ENCODE assay signal across 8 cellular contexts in the genomic region with DNA sequence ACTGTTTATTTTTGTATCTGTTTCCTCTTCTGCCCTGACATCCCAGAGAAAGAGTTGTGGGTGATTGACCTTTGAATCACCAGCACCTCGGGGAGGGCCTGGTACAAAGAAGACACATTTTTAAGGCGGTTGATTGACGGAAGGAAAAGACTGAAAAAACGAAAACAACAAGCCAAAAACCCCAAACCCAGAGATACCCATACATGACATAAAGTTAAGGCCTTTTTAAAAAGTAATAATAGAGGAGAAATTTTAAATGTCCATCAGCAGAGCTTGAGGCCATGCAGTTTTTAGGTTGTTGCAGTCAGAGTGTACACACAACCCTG.
DNase-seq lines count a peak whose midpoint lies in the region; ATAC-seq, FAIRE-seq and TF ChIP-seq lines count a peak whose summit lies in the region.

No MANE protein-coding gene starts in this region.

- no peak overlapping the region for H3K56ac ChIP-seq in H1 (replicated peaks; ENCODE audit: insufficient read length, low read depth, low read length)

- H3K4me2 ChIP-seq in H1 (ENCODE audit: insufficient read depth in 1 of 2, low read depth in 2 of 2, low read length in 2 of 2) (peak overlapping the region; percentile 35 to 63), neuronal stem cell (ENCODE audit: insufficient read depth, low read length, poor library complexity, severe bottlenecking) (peak overlapping the region; percentile 25)

- H3K36me3 Mint-ChIP-seq in CD4-positive, CD25-positive, alpha-beta regulatory T cell: peaks cover 2% of the 10 kb centered on the region

- CTCF ChIA-PET in H1 (lab: Charles Lee; ENCODE audit: partially characterized antibody): interaction anchor here (0.7 to 2.3 kb wide), 9 partner anchors 10 to 487 kb away, joined by 3 to 14 read pairs (median 3); a partner anchor contains a TSS

- H2AFZ ChIP-seq in H1 (ENCODE audit: low read length) (no peak overlapping the region), neuronal stem cell (ENCODE audit: low read length) (peak overlapping the region; percentile 54)

- TF ChIP-seq CTCF in H1 (IDR thresholded peaks at IDR 0.05; ENCODE audit: control extremely low read depth in 1 of 3, insufficient read depth in 1 of 3, low read depth in 1 of 3, low read length in 3 of 3) (no peak), GM20000 (IDR thresholded peaks at IDR 0.05; ENCODE audit: extremely low read depth, missing control alignments) (no peak)

- no peak overlapping the region for H2BK20ac ChIP-seq in H1 (ENCODE audit: low read length)

- no peaks in the 10 kb centered on the region for H3K9me3 ChIP-seq in CD4-positive, CD25-positive, alpha-beta regulatory T cell (ENCODE audit: control insufficient read depth in 2 of 2, low read length in 2 of 2)
- H3K9me3 ChIP-seq in NT2/D1 (ENCODE audit: insufficient read depth, low read length) (no peaks in the 10 kb centered on the region), H1 (ENCODE audit: insufficient read depth in 2 of 2, low read depth in 1 of 2, low read length in 1 of 2) (no peaks in the 10 kb centered on the region), neuronal stem cell (replicated peaks in 1 of 2; ENCODE audit: control insufficient read depth in 2 of 2, insufficient read depth in 1 of 2, low read depth in 1 of 2, low read length in 2 of 2) (no peaks in the 10 kb centered on the region)

- H3K27ac Mint-ChIP-seq in CD4-positive, CD25-positive, alpha-beta regulatory T cell: peak overlapping the region; percentile 98 to 99 (median 99)

- H2BK5ac ChIP-seq in H1 (ENCODE audit: low read depth, low read length): 0 out of 2 replicates have a peak overlapping the region, but pooled peaks have one; percentile 90
- no peak overlapping the region for H2BK5ac ChIP-seq in neuronal stem cell (ENCODE audit: low read length)

- H2BK15ac ChIP-seq in H1 (ENCODE audit: low read length) (no peak overlapping the region), neuronal stem cell (ENCODE audit: low read length) (no peak overlapping the region)

- no peak overlapping the region for H4K8ac ChIP-seq in H1 (ENCODE audit: extremely low read depth, insufficient read depth, low read length)
- H4K8ac ChIP-seq in neuronal stem cell (ENCODE audit: low read depth, low read length): no peak overlapping the region

- H2BK12ac ChIP-seq in H1 (ENCODE audit: low read depth, low read length) (no peak overlapping the region), neuronal stem cell (ENCODE audit: low read length) (no peak overlapping the region)

- H3K4me1 ChIP-seq in CD4-positive, CD25-positive, alpha-beta regulatory T cell (ENCODE audit: control insufficient read depth, insufficient read depth, low read length, poor library complexity, severe bottlenecking): peaks cover 5% of the 10 kb centered on the region
- H3K4me1 ChIP-seq in NT2/D1 (ENCODE audit: insufficient read depth, insufficient read length) (no peaks in the 10 kb centered on the region), H1 (replicated peaks in 1 of 4; ENCODE audit: control insufficient read depth in 3 of 4, insufficient read depth in 4 of 4, low read length in 3 of 4) (peaks cover 0 to 7% (median 3%) of the 10 kb centered on the region in 4 experiments; a peak in 3 of 7 replicates), neuronal stem cell (ENCODE audit: control insufficient read depth in 2 of 2, insufficient read depth in 1 of 2, low read depth in 1 of 2, low read length in 2 of 2) (peaks cover 0 to 3% of the 10 kb centered on the region in 2 donors)

- H3K14ac ChIP-seq in H1 (ENCODE audit: insufficient read length) (no peak overlapping the region), neuronal stem cell (ENCODE audit: low read length) (no peak overlapping the region)

- H3K36me3 ChIP-seq in CD4-positive, CD25-positive, alpha-beta regulatory T cell (ENCODE audit: control insufficient read depth, insufficient read depth, low read length): no peaks in the 10 kb centered on the region
- H3K36me3 ChIP-seq in NT2/D1 (ENCODE audit: insufficient read depth, insufficient read length, low read length): no peaks in the 10 kb centered on the region
- H3K36me3 ChIP-seq in H1 (ENCODE audit: control insufficient read depth in 2 of 4, insufficient read depth in 4 of 4, low read length in 3 of 4): no peaks in the 10 kb centered on the region
- H3K36me3 ChIP-seq in neuronal stem cell (replicated peaks in 1 of 2; ENCODE audit: control insufficient read depth in 2 of 2, insufficient read depth in 2 of 2, low read length in 2 of 2): no peaks in the 10 kb centered on the region

- H4K91ac ChIP-seq in H1 (replicated peaks; ENCODE audit: insufficient read length, low read length) (no peak overlapping the region), neuronal stem cell (ENCODE audit: low read depth, low read length, poor library complexity) (no peak overlapping the region)

- H3K79me2 ChIP-seq in H1 (ENCODE audit: control insufficient read depth in 1 of 2, insufficient read depth in 2 of 2, low read length in 2 of 2): no peaks in the 10 kb centered on the region

- H3K9ac ChIP-seq in NT2/D1 (ENCODE audit: insufficient read length, low read depth) (peak overlapping the region; percentile 47), H1 (replicated peaks in 1 of 4; ENCODE audit: extremely low read depth in 1 of 4, low read depth in 3 of 4, low read length in 3 of 4) (peak overlapping the region in 1 of 4 experiments; percentile 92; a peak in 2 of 7 replicates), neuronal stem cell (ENCODE audit: low read depth, low read length, poor library complexity) (no peak overlapping the region)

- POLR2A ChIA-PET in H1 (lab: Charles Lee; ENCODE audit: partially characterized antibody): interaction anchor here (0.7 to 1.4 kb wide), 9 partner anchors 11 to 168 kb away, joined by 3 to 12 read pairs (median 4); a partner anchor contains a TSS

- H3K4me3 Mint-ChIP-seq in CD4-positive, CD25-positive, alpha-beta regulatory T cell: peak overlapping the region; percentile 89 to 98 (median 94)

- H3K23me2 ChIP-seq in H1 (ENCODE audit: low read depth, low read length): no peaks in the 10 kb centered on the region

- H2AK5ac ChIP-seq in H1 (ENCODE audit: low read depth, low read length) (no peak overlapping the region), neuronal stem cell (ENCODE audit: low read depth, low read length) (no peak overlapping the region)

- no peak overlapping the region for H2BK120ac ChIP-seq in H1 (replicated peaks; ENCODE audit: low read depth, low read length)
- H2BK120ac ChIP-seq in neuronal stem cell (ENCODE audit: low read depth, low read length): no peak overlapping the region

- H3K23ac ChIP-seq in H1 (ENCODE audit: insufficient read length) (no peak overlapping the region), neuronal stem cell (ENCODE audit: low read depth, low read length, poor library complexity) (no peak overlapping the region)

- peaks cover 0 to 22% (median 13%) of the 10 kb centered on the region in 4 donors for H3K4me1 Mint-ChIP-seq in CD4-positive, CD25-positive, alpha-beta regulatory T cell

- peak overlapping the region; percentile 61 for H3K4me3 ChIP-seq in CD4-positive, CD25-positive, alpha-beta regulatory T cell (ENCODE audit: low read depth, low read length)
- peak overlapping the region; percentile 66 for H3K4me3 ChIP-seq in NT2/D1 (ENCODE audit: insufficient read length, low read depth)
- peak overlapping the region; percentile 29 to 84 (median 70); a peak in 6 of 8 replicates for H3K4me3 ChIP-seq in H1 (ENCODE audit: extremely low read depth in 1 of 4, insufficient read depth in 2 of 4, low read depth in 3 of 4, low read length in 4 of 4)
- H3K4me3 ChIP-seq in neuronal stem cell (ENCODE audit: low read length in 2 of 2): peak overlapping the region in 1 of 2 donors; percentile 34

- H3K27me3 Mint-ChIP-seq in CD4-positive, CD25-positive, alpha-beta regulatory T cell: no peaks in the 10 kb centered on the region

- no peak for DNase-seq in CD4-positive, CD25-positive, alpha-beta regulatory T cell
- no peak for DNase-seq in NT2/D1 (ENCODE audit: low read depth, low spot score)
- no peak for DNase-seq in H1 (ENCODE audit: low read depth in 1 of 2, low spot score in 2 of 2)
- DNase-seq in neuronal stem cell (ENCODE audit: low spot score): no peak
- DNase-seq in GM20000 (ENCODE audit: low spot score): no peak
- DNase-seq in activated effector memory CD4-positive, alpha-beta T cell treated with Interleukin-2 at 50 U/mL for 16 hours: no peak
- no peak for DNase-seq in GF-D8 (lab: John Stamatoyannopoulos, UW)
- DNase-seq in effector CD4-positive, alpha-beta T cell: no peak

- no peaks in the 10 kb centered on the region for H4K20me1 ChIP-seq in H1 (replicated peaks in 1 of 2; ENCODE audit: control insufficient read depth in 1 of 2, insufficient read depth in 2 of 2, low read length in 2 of 2)

- FAIRE-seq in H1 (lab: Jason Lieb, UNC): no peak

- no peak overlapping the region for H3K4ac ChIP-seq in H1 (replicated peaks; ENCODE audit: insufficient read length, low read depth, low read length)
- no peak overlapping the region for H3K4ac ChIP-seq in neuronal stem cell (ENCODE audit: low read length)

- WGBS in H1 (ENCODE audit: extremely low coverage in 1 of 2, insufficient coverage in 1 of 2, insufficient read length in 1 of 2, insufficient replicate concordance in 2 of 2, low coverage in 1 of 2, low lambda C conversion rate in 2 of 2, missing lambda C conversion rate in 1 of 2), 2 experiments: 33% methylated on average over 4 of the region's 4 CpGs; no CpG with 5 or more reads in 1 of the 2 experiments
- no CpG with 5 or more reads among the region's 4 CpGs for WGBS in neuronal stem cell (ENCODE audit: extremely low coverage in 2 of 2, insufficient read length in 2 of 2, insufficient replicate concordance in 1 of 2), 2 donors

- no peak for TF ChIP-seq RAD21 in H1 (IDR thresholded peaks at IDR 0.05 in 1 of 2, conservative IDR thresholded peaks at IDR 0.05 in 1 of 2; ENCODE audit: low read depth in 2 of 2, low read length in 2 of 2)

- no peak for TF ChIP-seq POLR2A in H1 (IDR thresholded peaks at IDR 0.05; ENCODE audit: control extremely low read depth in 1 of 2, low read depth in 2 of 2, low read length in 2 of 2)

- no peak overlapping the region for H4K5ac ChIP-seq in H1 (ENCODE audit: insufficient read length, low read depth, low read length)

- ATAC-seq in CD4-positive, CD25-positive, alpha-beta regulatory T cell (ENCODE audit: low read depth in 2 of 2): no peak

- H3K9me3 Mint-ChIP-seq in CD4-positive, CD25-positive, alpha-beta regulatory T cell: peaks cover 0 to 7% (median 2%) of the 10 kb centered on the region in 7 donors

- H3K27ac ChIP-seq in CD4-positive, CD25-positive, alpha-beta regulatory T cell (ENCODE audit: insufficient read depth, low read length, poor library complexity, severe bottlenecking): peak overlapping the region; percentile 95
- H3K27ac ChIP-seq in H1 (ENCODE audit: low read depth, low read length) (no peak overlapping the region; the same call in 1 of the 2 replicates), neuronal stem cell (replicated peaks; ENCODE audit: low read length) (peak overlapping the region; percentile 96)

- no peaks in the 10 kb centered on the region for H3K79me1 ChIP-seq in H1 (ENCODE audit: low read depth, low read length)
- H3K79me1 ChIP-seq in neuronal stem cell (ENCODE audit: low read depth, low read length): no peaks in the 10 kb centered on the region

- no peak for TF ChIP-seq EP300 in H1 (IDR thresholded peaks at IDR 0.05; ENCODE audit: borderline replicate concordance in 1 of 2, low read depth in 2 of 2, low read length in 2 of 2)

- no peak overlapping the region for H3K18ac ChIP-seq in H1 (ENCODE audit: extremely low read depth, low read length)
- no peak overlapping the region for H3K18ac ChIP-seq in neuronal stem cell (ENCODE audit: low read length)

- H3K27me3 ChIP-seq in CD4-positive, CD25-positive, alpha-beta regulatory T cell (ENCODE audit: control insufficient read depth, insufficient read depth, low read length): no peaks in the 10 kb centered on the region
- H3K27me3 ChIP-seq in NT2/D1 (ENCODE audit: insufficient read depth, insufficient read length) (no peaks in the 10 kb centered on the region), H1 (replicated peaks in 1 of 4; ENCODE audit: control insufficient read depth in 3 of 4, extremely low read depth in 1 of 4, insufficient read depth in 3 of 4, low read length in 3 of 4) (no peaks in the 10 kb centered on the region), neuronal stem cell (ENCODE audit: control insufficient read depth in 3 of 3, insufficient read depth in 3 of 3, low read depth in 1 of 3, low read length in 3 of 3) (no peaks in the 10 kb centered on the region)
